ENCODE assay signal across 25 cellular contexts in the genomic region with DNA sequence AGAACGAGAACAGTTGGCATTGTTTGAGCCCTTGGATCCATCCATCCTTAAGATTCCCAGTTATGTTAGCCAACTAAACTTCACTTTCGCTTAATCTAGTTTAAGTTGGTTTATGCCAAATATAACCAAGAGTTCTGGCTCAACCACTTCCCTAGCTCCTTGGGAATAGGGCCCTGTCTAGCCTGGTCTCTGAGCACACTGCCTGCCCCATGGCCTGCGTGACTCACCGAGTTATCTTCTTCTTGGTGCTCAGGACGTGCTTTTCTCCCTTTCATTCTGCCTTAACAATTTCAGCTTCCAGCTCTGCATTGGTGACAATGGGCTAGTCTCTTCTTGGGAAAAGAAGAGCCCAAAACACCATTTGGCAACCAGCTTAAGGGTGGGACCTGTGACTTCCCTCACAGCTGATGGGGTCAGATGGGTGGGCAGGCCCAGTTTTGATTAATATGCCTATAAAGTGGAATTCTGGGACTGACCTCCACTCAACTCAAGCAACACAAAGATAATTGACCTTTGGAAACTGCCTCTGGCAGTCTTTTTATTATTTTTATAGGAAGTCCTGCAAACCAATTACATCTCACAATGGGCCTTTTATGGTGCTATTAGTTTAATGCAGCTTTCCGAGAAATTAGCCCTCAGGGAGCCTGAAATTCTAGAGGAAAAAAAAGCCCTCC.
A peak's percentile ranks its signal among the peaks of the same experiment; 100 is the strongest.
DNase-seq lines count a peak whose midpoint lies in the region; ATAC-seq, FAIRE-seq and TF ChIP-seq lines count a peak whose summit lies in the region.
"Had no signal": no experiment of that assay in that cellular context is flagged by ENCODE, and none has a peak within 500 bp of the region (broad histone marks: within the 10 kb centered on the region; RNA-seq: fewer than 3 reads in every experiment).

No MANE protein-coding gene starts in this region.

- H2BK15ac ChIP-seq in mesenchymal stem cell (ENCODE audit: low read depth, poor library complexity, severe bottlenecking): no peak overlapping the region

- no peaks in the 10 kb centered on the region for H3K36me3 ChIP-seq in K562 (ENCODE audit: control insufficient read depth, insufficient read depth, low read length)
- no peaks in the 10 kb centered on the region for H3K36me3 ChIP-seq in osteoblast (ENCODE audit: insufficient read depth, low read length)
- H3K36me3 ChIP-seq in mesenchymal stem cell (ENCODE audit: control insufficient read depth in 1 of 2, insufficient read depth in 2 of 2, low read depth in 1 of 2, low read length in 2 of 2): no peaks in the 10 kb centered on the region
- H3K36me3 ChIP-seq in thyroid gland: no peaks in the 10 kb centered on the region
- H3K36me3 ChIP-seq: heart right ventricle, left ventricle myocardium inferior, tibial nerve, WERI-Rb-1 had no signal

- H3K9ac ChIP-seq in K562 (ENCODE audit: insufficient read depth in 1 of 2, low read depth in 2 of 2, low read length in 2 of 2): no peak overlapping the region
- no peak overlapping the region for H3K9ac ChIP-seq in mesenchymal stem cell (ENCODE audit: low read length)
- H3K9ac ChIP-seq: SK-N-SH had no signal

- H3K18ac ChIP-seq in mesenchymal stem cell (ENCODE audit: low read depth in 1 of 2, low read length in 2 of 2): no peak overlapping the region

- no peak for ATAC-seq in K562
- no peak for ATAC-seq in HG03097 (IDR thresholded peaks at IDR 0.05; ENCODE audit: low FRiP score, unreplicated experiment)
- ATAC-seq: heart right ventricle; naive thymus-derived CD8-positive, alpha-beta T cell had no signal

- no peak overlapping the region for H4K91ac ChIP-seq in mesenchymal stem cell (ENCODE audit: low read length)

- no peak overlapping the region for H2BK120ac ChIP-seq in mesenchymal stem cell (ENCODE audit: low read depth, low read length)

- no peak overlapping the region for H2BK12ac ChIP-seq in mesenchymal stem cell (ENCODE audit: low read length in 2 of 2)

- H3K27ac ChIP-seq in K562 (ENCODE audit: extremely low read depth, low read depth, low read length) (no peak overlapping the region), osteoblast (ENCODE audit: low read depth, low read length) (no peak overlapping the region), mesenchymal stem cell (ENCODE audit: low read length, poor library complexity, severe bottlenecking) (no peak overlapping the region), thyroid gland (no peak overlapping the region)
- H3K27ac ChIP-seq: heart right ventricle, left ventricle myocardium inferior, RWPE1, WERI-Rb-1 had no signal

- CTCF ChIA-PET in HEK293T (lab: Yijun Ruan, JAX): no interaction called here
- CTCF ChIA-PET in K562 (lab: Yijun Ruan, JAX; ENCODE audit: low intra/inter-chr PET ratio): no interaction called here

- no peak overlapping the region for H2AK5ac ChIP-seq in mesenchymal stem cell (ENCODE audit: low read length, severe bottlenecking)

- no peak overlapping the region for H3K4me3 ChIP-seq in K562
- no peak overlapping the region for H3K4me3 ChIP-seq in osteoblast (ENCODE audit: insufficient read depth, low read length)
- H3K4me3 ChIP-seq in mesenchymal stem cell (ENCODE audit: insufficient read depth in 1 of 2, low read depth in 1 of 2, low read length in 2 of 2): no peak overlapping the region
- no peak overlapping the region for H3K4me3 ChIP-seq in thyroid gland (replicated peaks in 1 of 3)
- H3K4me3 ChIP-seq: heart right ventricle, left ventricle myocardium inferior, tibial nerve had no signal

- H3K9me3 ChIP-seq in K562 (replicated peaks; ENCODE audit: control insufficient read depth, insufficient read depth, low read depth, low read length) (no peaks in the 10 kb centered on the region), osteoblast (ENCODE audit: low read depth, low read length) (no peaks in the 10 kb centered on the region), mesenchymal stem cell (ENCODE audit: control insufficient read depth, low read length) (no peaks in the 10 kb centered on the region), thyroid gland (no peaks in the 10 kb centered on the region)
- H3K9me3 ChIP-seq: heart right ventricle, left ventricle myocardium inferior, SK-N-SH, tibial nerve had no signal

- H3K14ac ChIP-seq in mesenchymal stem cell (ENCODE audit: low read length in 2 of 2): no peak overlapping the region

- TF ChIP-seq EP300 in K562 (IDR thresholded peaks at IDR 0.05; ENCODE audit: low read length): no peak

- 0% methylated on average over 5 of the region's 6 CpGs for WGBS in K562 (ENCODE audit: insufficient coverage, low coverage, missing lambda C conversion rate)
- WGBS in mesenchymal stem cell: 85% methylated on average over 5 of the region's 6 CpGs
- 80 to 82% methylated on average over 5 of the region's 6 CpGs for WGBS in thyroid gland, 2 donors

- H3K4me2 ChIP-seq in K562 (ENCODE audit: insufficient read depth, low read length): no peak overlapping the region
- no peak overlapping the region for H3K4me2 ChIP-seq in osteoblast (ENCODE audit: insufficient read depth, low read length)
- H3K4me2 ChIP-seq in mesenchymal stem cell (ENCODE audit: low read length, poor library complexity, severe bottlenecking): no peak overlapping the region
- H3K4me2 ChIP-seq: SK-N-SH had no signal

- H3K27me3 ChIP-seq in K562 (ENCODE audit: control insufficient read depth in 2 of 2, insufficient read depth in 2 of 2, low read length in 2 of 2) (no peaks in the 10 kb centered on the region; a peak in 1 of 5 replicates), osteoblast (ENCODE audit: insufficient read depth, low read length) (peaks cover 5% of the 10 kb centered on the region), mesenchymal stem cell (ENCODE audit: control insufficient read depth in 1 of 2, insufficient read depth in 1 of 2, low read length in 2 of 2) (peaks cover 0 to 12% of the 10 kb centered on the region in 2 experiments), thyroid gland (no peaks in the 10 kb centered on the region)
- H3K27me3 ChIP-seq: tibial nerve had no signal

- H4K8ac ChIP-seq in mesenchymal stem cell (ENCODE audit: low read length): no peak overlapping the region

- H3K79me2 ChIP-seq in K562 (ENCODE audit: control insufficient read depth, insufficient read depth, low read length) (no peaks in the 10 kb centered on the region), osteoblast (ENCODE audit: insufficient read depth, low read length) (no peaks in the 10 kb centered on the region)

- TF ChIP-seq POLR2A in K562 (conservative IDR thresholded peaks at IDR 0.05) (no peak), thyroid gland (IDR thresholded peaks at IDR 0.05) (no peak)

- TF ChIP-seq CTCF in K562 (IDR thresholded peaks at IDR 0.05 in 2 of 3, conservative IDR thresholded peaks at IDR 0.05 in 1 of 3; ENCODE audit: insufficient read depth in 2 of 3, low read depth in 1 of 3, low read length in 3 of 3) (no peak), osteoblast (IDR thresholded peaks at IDR 0.05; ENCODE audit: extremely low read depth, low read depth, low read length) (no peak), thyroid gland (IDR thresholded peaks at IDR 0.05) (no peak)

- TF ChIP-seq RAD21 in K562 (CRISPR knock-in tag; conservative IDR thresholded peaks at IDR 0.05 in 1 of 2, IDR thresholded peaks at IDR 0.05 in 1 of 2): no peak

- no peaks in the 10 kb centered on the region for H3K79me1 ChIP-seq in mesenchymal stem cell (replicated peaks; ENCODE audit: low read length, poor library complexity, severe bottlenecking)

- BruUV-seq in K562 (replicated peaks; lab: Mats Ljungman, UMichigan): no TSS peak

- H3K23ac ChIP-seq in mesenchymal stem cell (ENCODE audit: low read length in 2 of 2): no peak overlapping the region

- H2BK5ac ChIP-seq in mesenchymal stem cell (ENCODE audit: low read depth, low read length, poor library complexity, severe bottlenecking): no peak overlapping the region

- FAIRE-seq in K562 (lab: Jason Lieb, UNC): no peak

- H3K4me1 ChIP-seq in K562 (replicated peaks in 1 of 2; ENCODE audit: control insufficient read depth in 2 of 2, insufficient read depth in 2 of 2, low read length in 2 of 2) (no peaks in the 10 kb centered on the region), osteoblast (ENCODE audit: insufficient read depth, low read length) (no peaks in the 10 kb centered on the region), mesenchymal stem cell (ENCODE audit: control insufficient read depth, insufficient read depth, low read depth, low read length) (no peaks in the 10 kb centered on the region), thyroid gland (no peaks in the 10 kb centered on the region)
- H3K4me1 ChIP-seq: heart right ventricle, left ventricle myocardium inferior had no signal

- H2AFZ ChIP-seq in K562 (ENCODE audit: low read depth, low read length): no peak overlapping the region
- no peak overlapping the region for H2AFZ ChIP-seq in osteoblast (ENCODE audit: low read length)
- no peak overlapping the region for H2AFZ ChIP-seq in mesenchymal stem cell (ENCODE audit: low read depth, low read length)

- POLR2A ChIA-PET in HEK293T (lab: Yijun Ruan, JAX): no interaction called here
- POLR2A ChIA-PET in K562 (lab: Yijun Ruan, JAX): interaction anchor here (0.6 kb wide), 1 partner anchor 1086 kb away, joined by 4 read pairs; no protein-coding TSS in a partner anchor

- intact Hi-C loops in K562 (cut with micrococcal nuclease) (no loop called here), thyroid gland (cut with DNase I) (no loop called here)

- no peaks in the 10 kb centered on the region for H3K9me1 ChIP-seq in K562 (ENCODE audit: control insufficient read depth, insufficient read depth, low read length)

- no peaks in the 10 kb centered on the region; the same call in 1 of the 2 replicates for H4K20me1 ChIP-seq in K562 (replicated peaks; ENCODE audit: control insufficient read depth, insufficient read depth, low read length)
- H4K20me1 ChIP-seq in osteoblast (ENCODE audit: insufficient read depth, low read length): no peaks in the 10 kb centered on the region

- DNase-seq in HEK293T (ENCODE audit: extremely low spot score) (no peak), NCI-H2227 (lab: John Stamatoyannopoulos, UW; ENCODE audit: unreplicated experiment) (peak; percentile 62), K562 (ENCODE audit: extremely low read depth in 1 of 4, low spot score in 3 of 4) (no peak), osteoblast (ENCODE audit: insufficient read length, low spot score, missing footprints) (peak; percentile 4), mesenchymal stem cell (no peak), thyroid gland (no peak)
- DNase-seq in activated CD4-positive, CD25-positive, alpha-beta regulatory T cell treated with anti-CD3 and anti-CD28 coated beads, Interleukin-2, amount 50 U/mL, for 72 hours: no peak
- DNase-seq: activated naive CD4-positive, alpha-beta T cell treated with anti-CD3 and anti-CD28 coated beads, Interleukin-2, amount 10 ng/mL, durations not matched to agents 7 days and 5 days; central memory CD4-positive, alpha-beta T cell; EL; HCEC 1CT; heart right ventricle; left ventricle myocardium inferior; midbrain; MM.1S; naive thymus-derived CD8-positive, alpha-beta T cell; NCI-H1436 treated with DMSO at 0.1 percent for 48 hours; NCI-H524 treated with DMSO at 0.1 percent for 48 hours; occipital lobe; SK-N-SH; T-helper 2 cell; WERI-Rb-1 had no signal

- in situ Hi-C loops in K562 (cut with MboI): no loop called here

- H3K4ac ChIP-seq in mesenchymal stem cell (ENCODE audit: low read depth in 1 of 2, low read length in 2 of 2): no peak overlapping the region

TF ChIP-seq in K562, 482 proteins besides CTCF, POLR2A, EP300 and RAD21 (continues in another document):
- TF ChIP-seq FOSL1 (tag; conservative IDR thresholded peaks at IDR 0.05): 0 out of 2 replicates have a peak, but pooled peaks have one; percentile 30

Comparison
In these comparisons a context has a peak if more than half of its experiments do, and no peak if none do; other contexts are left out.
1. DNase-seq: peak in NCI-H2227 (single experiment) and osteoblast (single experiment); none in HEK293T (single experiment), K562 (0 of 4), activated CD4-positive, CD25-positive, alpha-beta regulatory T cell treated with anti-CD3 and anti-CD28 coated beads, Interleukin-2, amount 50 U/mL, for 72 hours (single experiment), mesenchymal stem cell (single experiment) and thyroid gland (0 of 2).